In genomic region chr18:26777316-26778053, GRCh38 we compare ENCODE assay signal across 21 cellular contexts.
DNase-seq lines count a peak whose midpoint lies in the region; ATAC-seq and TF ChIP-seq lines count a peak whose summit lies in the region.
"Had no signal": no experiment of that assay in that cellular context is flagged by ENCODE, and none has a peak within 500 bp of the region (broad histone marks: within the 10 kb centered on the region; RNA-seq: fewer than 3 reads in every experiment).

No MANE protein-coding gene starts in this region.

- H3K27ac ChIP-seq in cardiac muscle cell: no peak overlapping the region
- H3K27ac ChIP-seq: A549, epithelial cell of prostate, ovary, upper lobe of right lung had no signal

- H3K4me3 ChIP-seq in cardiac muscle cell (no peak overlapping the region), choroid plexus epithelial cell (ENCODE audit: low read depth, low read length) (no peak overlapping the region)
- H3K4me3 ChIP-seq: A549, ovary, upper lobe of right lung had no signal

- DNase-seq in cardiac muscle cell (ENCODE audit: low read depth in 1 of 2, low spot score in 1 of 2) (peak; percentile 54 to 56), cardiac septum (ENCODE audit: low spot score) (no peak), choroid plexus epithelial cell (ENCODE audit: low read depth) (peak; percentile 46), kidney glomerular epithelial cell (lab: John Stamatoyannopoulos, UW) (peak; percentile 14), NCI-H510A (lab: John Stamatoyannopoulos, UW) (no peak), SW 1271 (lab: John Stamatoyannopoulos, UW) (no peak)
- DNase-seq: activated CD4-positive, CD25-positive, alpha-beta regulatory T cell treated with anti-CD3 and anti-CD28 coated beads, Interleukin-2, amount 50 U/mL, for 72 hours; activated naive CD8-positive, alpha-beta T cell treated with anti-CD3 and anti-CD28 coated beads, Interleukin-2, amount 10 ng/mL, durations not matched to agents 7 days and 5 days; Calu3; dermis blood vessel endothelial cell; NCI-H1436 treated with DMSO at 0.1 percent for 48 hours; NCI-H2227 treated with DMSO at 0.1 percent for 48 hours; ovary; SK-N-SH; upper lobe of right lung had no signal

- intact Hi-C loops in cardiac septum (cut with DNase I): no loop called here

- H3K27me3 ChIP-seq in cardiac muscle cell: no peaks in the 10 kb centered on the region
- H3K27me3 ChIP-seq: breast epithelium, ovary had no signal

- no peaks in the 10 kb centered on the region for H3K9me3 ChIP-seq in cardiac muscle cell (ENCODE audit: low read depth)
- H3K9me3 ChIP-seq: A549, breast epithelium, ovary, SK-N-SH, upper lobe of right lung had no signal

- TF ChIP-seq CTCF in cardiac muscle cell (IDR thresholded peaks at IDR 0.05; ENCODE audit: low read depth, low read length) (no peak), choroid plexus epithelial cell (conservative IDR thresholded peaks at IDR 0.05; ENCODE audit: low read depth, low read length) (no peak)

- peaks cover 4% of the 10 kb centered on the region for H3K4me1 ChIP-seq in cardiac muscle cell (ENCODE audit: low read depth)
- H3K4me1 ChIP-seq: A549, breast epithelium had no signal

- no peak for ATAC-seq in GM21825 (IDR thresholded peaks at IDR 0.05; ENCODE audit: unreplicated experiment)
- ATAC-seq in GM21786 (IDR thresholded peaks at IDR 0.05; ENCODE audit: unreplicated experiment): no peak
- ATAC-seq: A549, Panc1, upper lobe of right lung had no signal

- H3K36me3 ChIP-seq in cardiac muscle cell: no peaks in the 10 kb centered on the region
- H3K36me3 ChIP-seq: breast epithelium, ovary, upper lobe of right lung had no signal

Comparison
In these comparisons a context has a peak if more than half of its experiments do, and no peak if none do; other contexts are left out.
1. DNase-seq: peak in cardiac muscle cell (2 of 2), choroid plexus epithelial cell (single experiment) and kidney glomerular epithelial cell (single experiment); none in cardiac septum (single experiment), NCI-H510A (single experiment) and SW 1271 (0 of 2).